8 cellular contexts compared by ENCODE assay signal in the genomic region with DNA sequence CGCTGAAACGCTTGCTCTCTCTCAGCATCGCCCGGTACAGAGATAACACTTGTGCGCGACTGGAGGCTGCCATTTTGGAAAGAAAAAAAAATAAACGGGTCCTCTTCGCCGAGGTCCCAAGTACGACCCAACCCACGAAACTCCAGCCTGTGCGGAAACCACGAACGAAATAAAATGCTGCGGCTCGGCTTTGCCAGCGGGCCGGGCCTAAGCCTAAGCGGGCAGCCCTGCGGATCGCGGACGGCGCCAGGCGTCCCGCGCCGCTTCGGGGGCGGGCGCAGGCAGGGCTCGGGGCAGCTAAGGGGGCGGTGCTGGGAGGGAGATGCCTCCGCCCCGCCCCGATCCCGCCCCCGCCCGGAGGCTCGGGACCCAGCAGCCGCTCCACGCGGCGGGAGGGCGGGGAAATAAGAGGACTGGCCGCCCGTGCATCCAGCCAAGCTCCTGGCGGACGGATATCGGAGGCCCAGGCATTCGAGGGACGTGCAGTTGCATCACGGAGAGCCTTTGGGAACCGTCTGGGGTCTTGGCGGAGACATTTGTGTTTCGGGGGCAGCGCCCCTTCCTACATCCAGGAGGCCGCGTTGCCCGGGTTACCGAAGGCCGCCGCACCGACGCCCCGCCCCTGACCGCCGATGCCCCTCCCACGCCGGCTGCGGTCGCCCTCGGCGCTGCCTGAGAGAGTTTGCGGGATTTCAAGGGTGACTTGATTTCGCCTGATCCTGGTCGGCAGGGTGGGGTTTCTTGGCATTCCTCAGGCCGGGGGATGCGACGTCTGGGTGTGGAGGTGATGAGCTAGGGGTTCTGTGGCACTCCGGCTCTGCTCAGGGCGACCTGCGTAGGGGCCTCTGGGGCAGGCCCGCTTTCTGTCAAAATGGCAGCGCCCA. TPM values are rescaled to one million over a fixed set of nuclear protein-coding genes. Genes with fewer than 3 reads are reported as not detected.
DNase-seq lines count a peak whose midpoint lies in the region; ATAC-seq and TF ChIP-seq lines count a peak whose summit lies in the region.

A gene (plus strand): TSS at position 853 of the 884 bp plus-strand sequence.
A gene (minus strand): TSS at position 290 of the 884 bp plus-strand sequence. CDS start 217 bp downstream, at position 73.

- intact Hi-C loops in mucosa of descending colon (cut with DNase I, micrococcal nuclease), result no loop called here

- H3K4me3 ChIP-seq in epithelial cell of esophagus (ENCODE audit: low read length) (peak within 1 kb of the TSS; percentile 66), mucosa of descending colon (peak within 1 kb of the TSS; percentile 74)

- no peaks in the 10 kb centered on the region for H3K36me3 ChIP-seq in mucosa of descending colon (ENCODE audit: low read depth)

- no peak for TF ChIP-seq CTCF in epithelial cell of esophagus (IDR thresholded peaks at IDR 0.05; ENCODE audit: insufficient read depth, low read depth, low read length, missing control alignments)
- TF ChIP-seq CTCF in mucosa of descending colon (IDR thresholded peaks at IDR 0.05), result no peak

- H3K4me1 ChIP-seq in mucosa of descending colon (ENCODE audit: low read depth), result peaks cover 7% of the 10 kb centered on the region

- DNase-seq in DMS 273 (lab: John Stamatoyannopoulos, UW; ENCODE audit: unreplicated experiment) (peak; percentile 95), HuH-7.5 (ENCODE audit: low spot score) (peak; percentile 64), OCI-M1 (lab: John Stamatoyannopoulos, UW) (peak; percentile 97), activated T-cell treated with anti-CD3 and anti-CD28 coated beads for 4 hours (peak; percentile 85), epithelial cell of esophagus (ENCODE audit: low read depth) (peak; percentile 93), mucosa of descending colon (peak; percentile 92 to 94 (median 93))
- peak; percentile 83 to 87 for DNase-seq in stimulated activated CD8-positive, alpha-beta memory T cell treated with anti-CD3 and anti-CD28 coated beads, Interleukin-4, amount 100 ng/mL, for 1 hour (ENCODE audit: low read depth in 2 of 2, low spot score in 1 of 2)

- no peaks in the 10 kb centered on the region for H3K9me3 ChIP-seq in mucosa of descending colon

- ATAC-seq in GM21528 (IDR thresholded peaks at IDR 0.05; ENCODE audit: low FRiP score, unreplicated experiment), result peak; percentile 80
- ATAC-seq in mucosa of descending colon, result peak; percentile 97

RNA-seq across cellular contexts. Expression of the first gene that starts in this region (rescaled TPM):
- 10 to 100 TPM; 15.2 to 21.6 (median 17.2) TPM for total RNA-seq in mucosa of descending colon

RNA-seq across cellular contexts. Expression of the second gene that starts in this region (rescaled TPM):
- 10 to 100 TPM; 13.6 to 19.8 (median 13.9) TPM for total RNA-seq in mucosa of descending colon

Comparison
In these comparisons a context has a peak if more than half of its experiments do, and no peak if none do; other contexts are left out.
1. Peak in every context shown above with its lines: DNase-seq, ATAC-seq and H3K4me3 ChIP-seq.